ENCODE assay signal across 10 cellular contexts in the genomic region with DNA sequence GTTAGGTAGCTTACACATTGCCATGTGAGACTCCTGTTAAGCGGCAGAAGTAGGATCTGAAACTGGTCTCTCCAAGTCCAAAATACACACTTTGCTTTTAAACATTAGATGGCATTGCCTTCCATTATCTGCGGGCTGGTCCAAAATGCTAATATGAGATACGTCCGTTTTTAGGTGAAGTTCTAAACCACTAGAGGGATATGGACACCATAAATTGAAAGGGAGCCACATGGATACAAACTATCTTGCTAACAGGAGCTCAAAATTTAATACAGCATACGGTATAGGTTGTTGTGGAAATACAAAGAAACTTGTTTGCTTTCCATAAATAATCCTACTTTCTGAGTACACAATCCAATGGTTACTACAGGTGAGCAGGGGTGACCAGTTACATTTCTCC. TPM values are rescaled to one million over a fixed set of nuclear protein-coding genes. Genes with fewer than 3 reads are reported as not detected.
A peak's percentile ranks its signal among the peaks of the same experiment; 100 is the strongest.
DNase-seq lines count a peak whose midpoint lies in the region; ATAC-seq, FAIRE-seq and TF ChIP-seq lines count a peak whose summit lies in the region.
"Not testable (repeated sequence)": the region's sequence is repeated elsewhere in the genome, so short reads cannot be mapped to it uniquely, and the experiment has no call there.
"Had no signal": no experiment of that assay in that cellular context is flagged by ENCODE, and none has a peak within 500 bp of the region (broad histone marks: within the 10 kb centered on the region; RNA-seq: fewer than 3 reads in every experiment).

No MANE protein-coding gene starts in this region.

- POLR2A ChIA-PET in GM12878 (lab: Charles Lee); HepG2 (lab: Yijun Ruan, JAX): not testable (repeated sequence)

- peak; percentile 56 for FAIRE-seq in A204.1 (lab: Jason Lieb, UNC)
- peak; percentile 65 for FAIRE-seq in GM12892 (lab: Jason Lieb, UNC)
- FAIRE-seq in GM19239 (lab: Jason Lieb, UNC): peak; percentile 85
- FAIRE-seq in GM12878 (lab: Jason Lieb, UNC): peak; percentile 13
- peak; percentile 49 for FAIRE-seq in colon (lab: Jason Lieb, UNC)
- peak; percentile 100 for FAIRE-seq in islet of Langerhans (lab: Jason Lieb, UNC)
- FAIRE-seq in kidney (lab: Jason Lieb, UNC): peak; percentile 91
- FAIRE-seq in HepG2 (lab: Jason Lieb, UNC): peak; percentile 78

- TF ChIP-seq EP300 in GM12878 (IDR thresholded peaks at IDR 0.05; ENCODE audit: borderline replicate concordance in 1 of 2, control insufficient read depth in 1 of 2, low read depth in 2 of 2, low read length in 2 of 2); HepG2 (IDR thresholded peaks at IDR 0.05; ENCODE audit: low read depth in 2 of 2, low read length in 2 of 2); HepG2 (CRISPR knock-in tag; IDR thresholded peaks at IDR 0.05; ENCODE audit: borderline replicate concordance): not testable (repeated sequence)

- BruUV-seq in GM12878 (replicated peaks; lab: Mats Ljungman, UMichigan); HepG2 (replicated peaks; lab: Mats Ljungman, UMichigan): not testable (repeated sequence)

- H3K9me3 ChIP-seq in GM12878 (replicated peaks; ENCODE audit: control insufficient read depth, insufficient read depth, low read length); kidney (ENCODE audit: control insufficient read depth in 1 of 2, low read length in 2 of 2); HepG2 (ENCODE audit: low read length): not testable (repeated sequence)

- not testable (repeated sequence) for TF ChIP-seq RAD21 in GM12878 (IDR thresholded peaks at IDR 0.05; ENCODE audit: insufficient read depth, low read depth, low read length); HepG2 (CRISPR knock-in tag; IDR thresholded peaks at IDR 0.05)

- in situ Hi-C loops in GM12878 (cut with MboI); HepG2 (cut with HindIII; ENCODE audit: extremely low pct_ligation_motif_present, low pct_unique_long_range_greater_than_20kb): not testable (repeated sequence)

- not testable (repeated sequence) for DNase-seq in GM12892 (ENCODE audit: insufficient read length); GM19239 (ENCODE audit: insufficient read length, low spot score); GM12878 (ENCODE audit: low read depth, low spot score); kidney; HepG2 (ENCODE audit: low spot score)

- H3K4me3 ChIP-seq in GM12878; kidney (ENCODE audit: low read length in 2 of 2); HepG2 (replicated peaks in 1 of 3; ENCODE audit: insufficient read depth in 1 of 3, low read depth in 2 of 3, low read length in 3 of 3): not testable (repeated sequence)

- CTCF ChIA-PET in GM12878 (lab: Yijun Ruan, JAX); HepG2 (lab: Yijun Ruan, JAX; ENCODE audit: low intra/inter-chr PET ratio, low total read pairs): not testable (repeated sequence)

- H3K27me3 ChIP-seq in GM12878 (replicated peaks in 1 of 2; ENCODE audit: control insufficient read depth in 2 of 2, insufficient read depth in 2 of 2, low read length in 1 of 2); HepG2 (ENCODE audit: control insufficient read depth in 1 of 2, insufficient read depth in 2 of 2, low read length in 2 of 2): not testable (repeated sequence)

- intact Hi-C loops in GM12878 (cut with micrococcal nuclease; ENCODE audit: unreplicated experiment); kidney (cut with DNase I); HepG2 (cut with micrococcal nuclease; ENCODE audit: unreplicated experiment): not testable (repeated sequence)

- not testable (repeated sequence) for H3K36me3 ChIP-seq in GM12878 (ENCODE audit: control insufficient read depth in 2 of 2, insufficient read depth in 2 of 2, low read length in 1 of 2); kidney (ENCODE audit: control insufficient read depth in 1 of 2, insufficient read depth in 2 of 2, low read length in 2 of 2); HepG2 (replicated peaks in 1 of 2; ENCODE audit: control insufficient read depth in 1 of 2, insufficient read depth in 2 of 2, low read length in 2 of 2)

- not testable (repeated sequence) for H3K9ac ChIP-seq in GM12878 (ENCODE audit: control insufficient read depth, insufficient read depth, low read length); kidney (ENCODE audit: low read length in 2 of 2); HepG2 (ENCODE audit: insufficient read depth, low read depth, low read length)

- not testable (repeated sequence) for TF ChIP-seq CTCF in GM12878 (IDR thresholded peaks at IDR 0.05 in 2 of 3, conservative IDR thresholded peaks at IDR 0.05 in 1 of 3; ENCODE audit: control insufficient read depth in 2 of 3, extremely low read depth in 1 of 3, insufficient read depth in 1 of 3, low read depth in 3 of 3, low read length in 3 of 3); kidney (IDR thresholded peaks at IDR 0.05; ENCODE audit: borderline replicate concordance, extremely low read depth, insufficient read depth); HepG2 (CRISPR knock-in tag; IDR thresholded peaks at IDR 0.05)

- not testable (repeated sequence) for H4K20me1 ChIP-seq in GM12878 (ENCODE audit: control insufficient read depth, insufficient read depth); HepG2 (ENCODE audit: insufficient read depth, low read length)

- not testable (repeated sequence) for ATAC-seq in GM12878, HepG2

- not testable (repeated sequence) for H3K79me2 ChIP-seq in GM12878 (ENCODE audit: control insufficient read depth, insufficient read depth, low read length); HepG2 (ENCODE audit: insufficient read depth, low read length)

- not testable (repeated sequence) for H3K27ac ChIP-seq in GM12878 (ENCODE audit: control insufficient read depth, insufficient read depth); kidney (ENCODE audit: low read depth in 2 of 2, low read length in 2 of 2); HepG2 (ENCODE audit: extremely low read length, insufficient read depth, low read length)

- H3K4me1 ChIP-seq in GM12878 (ENCODE audit: control insufficient read depth, insufficient read depth, low read length); kidney (ENCODE audit: control insufficient read depth in 1 of 2, insufficient read depth in 1 of 2, low read depth in 1 of 2, low read length in 2 of 2); HepG2 (ENCODE audit: insufficient read depth, low read length): not testable (repeated sequence)

- RAD21 ChIA-PET in GM12878 (lab: Charles Lee; ENCODE audit: unreplicated experiment): not testable (repeated sequence)

- SMC1A ChIA-PET in GM12878 (lab: Charles Lee; ENCODE audit: uncharacterized antibody, unreplicated experiment): not testable (repeated sequence)

- H2AFZ ChIP-seq in GM12878 (ENCODE audit: control insufficient read depth, low read depth, low read length); HepG2 (ENCODE audit: low read length): not testable (repeated sequence)

- TF ChIP-seq POLR2A in GM12892 (IDR thresholded peaks at IDR 0.05; ENCODE audit: low read depth, low read length); GM12878 (IDR thresholded peaks at IDR 0.05; ENCODE audit: low read depth, low read length); HepG2 (IDR thresholded peaks at IDR 0.05; ENCODE audit: insufficient read depth in 1 of 2, low read depth in 2 of 2, low read length in 2 of 2): not testable (repeated sequence)

- H3K4me2 ChIP-seq in GM12878 (ENCODE audit: control insufficient read depth, insufficient read depth); HepG2 (ENCODE audit: low read depth, low read length): not testable (repeated sequence)

- no CpG with 5 or more reads among the region's 5 CpGs for WGBS in GM12878 (ENCODE audit: insufficient coverage, insufficient replicate concordance, low lambda C conversion rate, missing lambda C conversion rate)
- WGBS in HepG2 (ENCODE audit: low lambda C conversion rate): no CpG with 5 or more reads among the region's 5 CpGs

RNA-seq across cellular contexts. Expression of gene MAGEH1, which starts 13.9 kb away (rescaled TPM):
- 21.3 TPM for polyA plus RNA-seq in GM12892 (2012; ENCODE audit: missing spikeins)
- total RNA-seq in GM12878 (2013; cell fraction: nucleolus; rRNA removed): 9.8 and 11.4 TPM in 2 replicates
- 20.6 and 21.9 TPM in 2 replicates for total RNA-seq in GM12878 (2014; rRNA removed)
- total RNA-seq in GM12878 (2014; rRNA removed; fragmentation: Illumina TruSeq; extraction: Trizol): 17.0 and 18.6 TPM in 2 replicates
- total RNA-seq in GM12878 (2021): 13.1 and 13.2 TPM in 2 replicates
- 12.4 TPM for polyA plus RNA-seq in GM12878 (2011; ENCODE audit: low read depth)
- polyA plus RNA-seq in GM12878 (2011; rRNA removed): 18.0 and 20.6 TPM in 2 replicates
- polyA plus RNA-seq in GM12878 (2011; cell fraction: cytosol; rRNA removed): 17.4 and 18.4 TPM in 2 replicates
- 12.3 and 14.7 TPM in 2 replicates for polyA plus RNA-seq in GM12878 (2011; cell fraction: nucleus; rRNA removed)
- polyA plus RNA-seq in GM12878 (2012): 15.3 and 16.5 TPM in 2 replicates
- polyA plus RNA-seq in GM12878 (2014; fragmentation: Illumina TruSeq; extraction: Trizol): 13.2 and 16.4 TPM in 2 replicates
- polyA plus RNA-seq in GM12878 (2014; fragmentation: Nextera tagmentation; extraction: Ambion mirVana): 1 to 10 TPM; 8.7 to 9.1 TPM
- 20.9 and 23.7 TPM in 2 replicates for polyA plus RNA-seq in GM12878 (2014; rRNA removed)
- 10 to 100 TPM; 24.0 to 25.2 TPM for polyA plus RNA-seq in GM12878 (2016; fragmentation: Nextera tagmentation; extraction: Ambion mirVana)
- polyA minus RNA-seq in GM12878 (2011; rRNA and poly(A)+ RNA removed): 5.9 and 8.4 TPM in 2 replicates
- polyA minus RNA-seq in GM12878 (2011; cell fraction: cytosol; rRNA and poly(A)+ RNA removed): 1.3 and 2.3 TPM in 2 replicates
- 4.5 TPM in 2 replicates for polyA minus RNA-seq in GM12878 (2011; cell fraction: nucleus; rRNA and poly(A)+ RNA removed)
- 23.7 TPM for total RNA-seq in kidney
- polyA plus RNA-seq in kidney (ENCODE audit: insufficient read depth, low read depth, low replicate concordance): 47.3 TPM
- 3.0 and 5.0 TPM in 2 replicates for total RNA-seq in HepG2 (2016; rRNA removed; fragmentation: Illumina TruSeq; extraction: Trizol)
- total RNA-seq in HepG2 (2016; cell fraction: cytosol; rRNA removed; fragmentation: Illumina TruSeq; extraction: Trizol; ENCODE audit: low read depth): 0.40 and 0.79 TPM in 2 replicates
- 4.2 and 6.3 TPM in 2 replicates for total RNA-seq in HepG2 (2016; cell fraction: insoluble cytoplasmic fraction; rRNA removed; fragmentation: Illumina TruSeq; extraction: Trizol)
- 1.0 and 1.5 TPM in 2 replicates for total RNA-seq in HepG2 (2016; cell fraction: membrane; rRNA removed; fragmentation: Illumina TruSeq; extraction: Trizol)
- total RNA-seq in HepG2 (2016; cell fraction: nucleus; rRNA removed; fragmentation: Illumina TruSeq; extraction: Trizol): 4.5 and 4.6 TPM in 2 replicates
- polyA plus RNA-seq in HepG2 (2011; rRNA removed): 3.6 and 3.8 TPM in 2 replicates
- polyA plus RNA-seq in HepG2 (2011; cell fraction: cytosol; rRNA removed): 3.6 and 3.8 TPM in 2 replicates
- polyA plus RNA-seq in HepG2 (2011; cell fraction: nucleus; rRNA removed): 0.82 and 1.1 TPM in 2 replicates
- polyA plus RNA-seq in HepG2 (2012): 2.7 and 3.3 TPM in 2 replicates
- polyA plus RNA-seq in HepG2 (2016; cell fraction: cytosol; fragmentation: Illumina TruSeq; extraction: Trizol; ENCODE audit: low read depth): 0.50 and 0.55 TPM in 2 replicates
- polyA plus RNA-seq in HepG2 (2016; cell fraction: insoluble cytoplasmic fraction; fragmentation: Illumina TruSeq; extraction: Trizol; ENCODE audit: low read depth): 3.4 and 3.6 TPM in 2 replicates
- polyA plus RNA-seq in HepG2 (2016; cell fraction: membrane; fragmentation: Illumina TruSeq; extraction: Trizol; ENCODE audit: low read depth): 0.80 and 0.92 TPM in 2 replicates
- polyA plus RNA-seq in HepG2 (2016; cell fraction: nucleus; fragmentation: Illumina TruSeq; extraction: Trizol; ENCODE audit: insufficient read depth, low read depth): 6.1 and 9.2 TPM in 2 replicates
- 1.5 TPM in 1 of 2 replicates, not detected in the other for polyA minus RNA-seq in HepG2 (2011; rRNA and poly(A)+ RNA removed; ENCODE audit: low replicate concordance)
- 1.1 and 1.7 TPM in 2 replicates for polyA minus RNA-seq in HepG2 (2011; cell fraction: cytosol; rRNA and poly(A)+ RNA removed)
- 1.0 TPM in 1 of 2 replicates, not detected in the other for polyA minus RNA-seq in HepG2 (2011; cell fraction: nucleus; rRNA and poly(A)+ RNA removed)
- total RNA-seq: Caco-2, Calu3 had no signal

RNA-seq across cellular contexts. Expression of gene USP51, which starts 23.9 kb away (rescaled TPM):
- 1.2 TPM for polyA plus RNA-seq in GM12892 (2012; ENCODE audit: missing spikeins)
- total RNA-seq in GM12878 (2013; cell fraction: nucleolus; rRNA removed): 5.6 TPM in 2 replicates
- total RNA-seq in GM12878 (2014; rRNA removed): 1.3 and 1.6 TPM in 2 replicates
- 1.3 and 1.6 TPM in 2 replicates for total RNA-seq in GM12878 (2014; rRNA removed; fragmentation: Illumina TruSeq; extraction: Trizol)
- 1.5 and 1.6 TPM in 2 replicates for total RNA-seq in GM12878 (2021)
- polyA plus RNA-seq in GM12878 (2011; ENCODE audit: low read depth): 0.41 TPM
- polyA plus RNA-seq in GM12878 (2011; rRNA removed): 1.1 and 1.7 TPM in 2 replicates
- polyA plus RNA-seq in GM12878 (2011; cell fraction: cytosol; rRNA removed): 0.90 and 1.2 TPM in 2 replicates
- 0.98 and 1.9 TPM in 2 replicates for polyA plus RNA-seq in GM12878 (2011; cell fraction: nucleus; rRNA removed)
- 0.62 and 1.3 TPM in 2 replicates for polyA plus RNA-seq in GM12878 (2012)
- 1.5 and 2.1 TPM in 2 replicates for polyA plus RNA-seq in GM12878 (2014; fragmentation: Illumina TruSeq; extraction: Trizol)
- polyA plus RNA-seq in GM12878 (2014; fragmentation: Nextera tagmentation; extraction: Ambion mirVana): under 1 TPM; 0.52 to 0.73 TPM
- 0.82 and 1.1 TPM in 2 replicates for polyA plus RNA-seq in GM12878 (2014; rRNA removed)
- polyA plus RNA-seq in GM12878 (2016; fragmentation: Nextera tagmentation; extraction: Ambion mirVana): under 1 TPM; 0.58 to 0.89 TPM
- polyA minus RNA-seq in GM12878 (2011; rRNA and poly(A)+ RNA removed): 4.0 and 5.9 TPM in 2 replicates
- polyA minus RNA-seq in GM12878 (2011; cell fraction: cytosol; rRNA and poly(A)+ RNA removed): 0.27 and 1.2 TPM in 2 replicates
- 2.2 and 4.1 TPM in 2 replicates for polyA minus RNA-seq in GM12878 (2011; cell fraction: nucleus; rRNA and poly(A)+ RNA removed)
- 4.6 TPM for total RNA-seq in kidney
- polyA plus RNA-seq in kidney (ENCODE audit: insufficient read depth, low read depth, low replicate concordance): 3.4 TPM
- total RNA-seq in HepG2 (2016; rRNA removed; fragmentation: Illumina TruSeq; extraction: Trizol): not detected in 2 replicates
- total RNA-seq in HepG2 (2016; cell fraction: cytosol; rRNA removed; fragmentation: Illumina TruSeq; extraction: Trizol; ENCODE audit: low read depth): not detected in 2 replicates
- total RNA-seq in HepG2 (2016; cell fraction: insoluble cytoplasmic fraction; rRNA removed; fragmentation: Illumina TruSeq; extraction: Trizol): not detected in 2 replicates
- total RNA-seq in HepG2 (2016; cell fraction: membrane; rRNA removed; fragmentation: Illumina TruSeq; extraction: Trizol): not detected in 2 replicates
- total RNA-seq in HepG2 (2016; cell fraction: nucleus; rRNA removed; fragmentation: Illumina TruSeq; extraction: Trizol): not detected in 2 replicates
- polyA plus RNA-seq in HepG2 (2011; rRNA removed): not detected in 2 replicates
- polyA plus RNA-seq in HepG2 (2011; cell fraction: cytosol; rRNA removed): not detected in 2 replicates
- not detected in 2 replicates for polyA plus RNA-seq in HepG2 (2011; cell fraction: nucleus; rRNA removed)
- polyA plus RNA-seq in HepG2 (2012): not detected in 2 replicates
- not detected in 2 replicates for polyA plus RNA-seq in HepG2 (2016; cell fraction: cytosol; fragmentation: Illumina TruSeq; extraction: Trizol; ENCODE audit: low read depth)
- not detected in 2 replicates for polyA plus RNA-seq in HepG2 (2016; cell fraction: insoluble cytoplasmic fraction; fragmentation: Illumina TruSeq; extraction: Trizol; ENCODE audit: low read depth)
- not detected in 2 replicates for polyA plus RNA-seq in HepG2 (2016; cell fraction: membrane; fragmentation: Illumina TruSeq; extraction: Trizol; ENCODE audit: low read depth)
- not detected in 2 replicates for polyA plus RNA-seq in HepG2 (2016; cell fraction: nucleus; fragmentation: Illumina TruSeq; extraction: Trizol; ENCODE audit: insufficient read depth, low read depth)
- polyA minus RNA-seq in HepG2 (2011; rRNA and poly(A)+ RNA removed; ENCODE audit: low replicate concordance): not detected in 2 replicates
- not detected in 2 replicates for polyA minus RNA-seq in HepG2 (2011; cell fraction: cytosol; rRNA and poly(A)+ RNA removed)
- not detected in 2 replicates for polyA minus RNA-seq in HepG2 (2011; cell fraction: nucleus; rRNA and poly(A)+ RNA removed)
